Comparison of ENCODE assay signal across 9 cellular contexts in genomic region chr14:105859717-105860614, GRCh38.
DNase-seq lines count a peak whose midpoint lies in the region; ATAC-seq and TF ChIP-seq lines count a peak whose summit lies in the region.
"Had no signal": no experiment of that assay in that cellular context is flagged by ENCODE, and none has a peak within 500 bp of the region (broad histone marks: within the 10 kb centered on the region; RNA-seq: fewer than 3 reads in every experiment).

No MANE protein-coding gene starts in this region.

- peaks cover 24% of the 10 kb centered on the region for H3K36me3 Mint-ChIP-seq in effector memory CD8-positive, alpha-beta T cell (ENCODE audit: insufficient read depth)
- H3K36me3 Mint-ChIP-seq in stimulated activated naive B cell treated with anti-CD40 and anti-IgM and Interleukin-4, amounts not matched to agents 10 μg/mL and 1 μg/mL and 100 μg/mL, for 72 hours: peaks cover 82 to 94% of the 10 kb centered on the region in 2 donors

- TF ChIP-seq CTCF in GM10266 (IDR thresholded peaks at IDR 0.05; ENCODE audit: control insufficient read depth, insufficient read depth, low read depth, missing control alignments): no peak

- TF ChIP-seq POLR2A in GM19099 (IDR thresholded peaks at IDR 0.05; ENCODE audit: extremely low read depth, insufficient read length, low read depth): peak; percentile 19

- peaks cover 27 to 33% of the 10 kb centered on the region in 2 donors for H3K4me1 Mint-ChIP-seq in effector memory CD8-positive, alpha-beta T cell (ENCODE audit: low read depth in 2 of 2)
- H3K4me1 Mint-ChIP-seq in stimulated activated naive B cell treated with anti-CD40 and anti-IgM and Interleukin-4, amounts not matched to agents 10 μg/mL and 1 μg/mL and 100 μg/mL, for 72 hours: peaks cover 16 to 36% of the 10 kb centered on the region in 2 donors

- peak overlapping the region; percentile 82 to 84 for H3K27ac Mint-ChIP-seq in effector memory CD8-positive, alpha-beta T cell
- peak overlapping the region; percentile 100 for H3K27ac Mint-ChIP-seq in stimulated activated naive B cell treated with anti-CD40 and anti-IgM and Interleukin-4, amounts not matched to agents 10 μg/mL and 1 μg/mL and 100 μg/mL, for 72 hours

- no peaks in the 10 kb centered on the region for H3K9me3 Mint-ChIP-seq in effector memory CD8-positive, alpha-beta T cell
- H3K9me3 Mint-ChIP-seq in stimulated activated naive B cell treated with anti-CD40 and anti-IgM and Interleukin-4, amounts not matched to agents 10 μg/mL and 1 μg/mL and 100 μg/mL, for 72 hours: no peaks in the 10 kb centered on the region

- DNase-seq in effector memory CD8-positive, alpha-beta T cell: peak; percentile 40 to 55 (median 52)
- DNase-seq in stimulated activated naive B cell treated with anti-CD40 and anti-IgM and Interleukin-4, amounts not matched to agents 10 μg/mL and 1 μg/mL and 100 μg/mL, for 72 hours: no peak
- DNase-seq in DMS79 treated with DMSO at 0.1 percent for 48 hours (lab: John Stamatoyannopoulos, UW) (no peak), LoVo (ENCODE audit: low spot score) (no peak), NCI-H2107 treated with DMSO at 0.1 percent for 48 hours (lab: John Stamatoyannopoulos, UW; ENCODE audit: unreplicated experiment) (no peak), GM10266 (ENCODE audit: extremely low spot score) (no peak)
- DNase-seq: IMR-90 had no signal

- peak overlapping the region in 1 of 2 donors; percentile 57 for H3K4me3 Mint-ChIP-seq in effector memory CD8-positive, alpha-beta T cell
- peak overlapping the region; percentile 93 to 98 for H3K4me3 Mint-ChIP-seq in stimulated activated naive B cell treated with anti-CD40 and anti-IgM and Interleukin-4, amounts not matched to agents 10 μg/mL and 1 μg/mL and 100 μg/mL, for 72 hours

- H3K27me3 Mint-ChIP-seq in effector memory CD8-positive, alpha-beta T cell: peaks cover 0 to 10% of the 10 kb centered on the region in 2 donors
- H3K27me3 Mint-ChIP-seq in stimulated activated naive B cell treated with anti-CD40 and anti-IgM and Interleukin-4, amounts not matched to agents 10 μg/mL and 1 μg/mL and 100 μg/mL, for 72 hours: no peaks in the 10 kb centered on the region

- peak; percentile 14 to 19 for ATAC-seq in activated CD4-positive, CD25-positive, alpha-beta regulatory T cell treated with anti-CD3 and anti-CD28 coated beads, Interleukin-2, amount 50 U/mL, for 24 hours
- ATAC-seq in effector memory CD8-positive, alpha-beta T cell (replicated peaks): peak; percentile 48
- no peak for ATAC-seq in stimulated activated naive B cell treated with anti-CD40 and anti-IgM and Interleukin-4, amounts not matched to agents 10 μg/mL and 1 μg/mL and 100 μg/mL, for 72 hours (replicated peaks)

Comparison
In these comparisons a context has a peak if more than half of its experiments do, and no peak if none do; other contexts are left out.
1. ATAC-seq: peak in activated CD4-positive, CD25-positive, alpha-beta regulatory T cell treated with anti-CD3 and anti-CD28 coated beads, Interleukin-2, amount 50 U/mL, for 24 hours (2 of 2) and effector memory CD8-positive, alpha-beta T cell (single experiment); none in stimulated activated naive B cell treated with anti-CD40 and anti-IgM and Interleukin-4, amounts not matched to agents 10 μg/mL and 1 μg/mL and 100 μg/mL, for 72 hours (0 of 2).
2. DNase-seq: peak in effector memory CD8-positive, alpha-beta T cell (3 of 3); none in stimulated activated naive B cell treated with anti-CD40 and anti-IgM and Interleukin-4, amounts not matched to agents 10 μg/mL and 1 μg/mL and 100 μg/mL, for 72 hours (single experiment), DMS79 treated with DMSO at 0.1 percent for 48 hours (single experiment), LoVo (single experiment), NCI-H2107 treated with DMSO at 0.1 percent for 48 hours (single experiment) and GM10266 (single experiment).